ENCODE assay signal across 10 cellular contexts in the genomic region with DNA sequence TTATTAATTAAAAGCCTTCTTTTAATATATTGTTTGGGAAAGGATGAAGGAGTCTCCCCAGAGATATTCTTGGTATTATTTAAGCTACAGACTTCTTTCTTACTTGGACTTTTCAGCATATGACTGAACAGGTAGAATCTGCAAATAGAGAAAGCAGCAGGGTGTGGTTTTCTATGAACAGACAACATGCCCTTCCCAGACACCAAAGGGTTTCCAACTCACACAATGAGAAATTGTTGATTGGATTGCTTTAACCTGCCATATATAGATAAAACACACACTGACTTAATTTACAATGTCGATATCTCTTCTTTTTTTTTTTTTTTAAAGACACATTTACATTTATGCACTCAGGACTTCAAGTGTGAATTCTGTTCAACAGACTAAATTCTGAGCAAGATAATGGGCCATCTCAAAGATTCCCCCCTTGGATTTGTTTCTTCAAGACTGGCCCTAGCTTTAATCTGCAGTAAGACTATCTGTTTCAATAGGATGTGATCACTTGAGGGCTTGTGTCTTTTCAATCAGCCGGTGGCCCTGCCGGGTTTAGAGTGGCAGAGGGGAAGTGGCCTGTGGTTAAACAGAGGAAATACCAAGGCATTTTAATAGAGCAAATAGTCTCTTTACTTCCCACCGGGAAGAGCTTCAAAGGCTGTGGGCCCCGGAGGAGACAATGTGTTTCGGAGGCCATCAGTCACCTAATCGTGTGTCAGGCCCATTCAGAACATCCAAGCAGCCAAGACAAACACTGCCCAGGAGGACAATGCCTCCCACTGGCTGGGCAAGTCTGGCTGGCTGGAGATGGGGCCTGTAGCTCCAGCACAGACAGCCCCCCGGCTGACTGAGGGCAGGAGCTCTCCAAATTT. TPM values are rescaled to one million over a fixed set of nuclear protein-coding genes. Genes with fewer than 3 reads are reported as not detected.
A peak's percentile ranks its signal among the peaks of the same experiment; 100 is the strongest.
DNase-seq lines count a peak whose midpoint lies in the region; ATAC-seq and TF ChIP-seq lines count a peak whose summit lies in the region.
"Had no signal": no experiment of that assay in that cellular context is flagged by ENCODE, and none has a peak within 500 bp of the region (broad histone marks: within the 10 kb centered on the region; RNA-seq: fewer than 3 reads in every experiment).

No MANE protein-coding gene starts in this region.

- H3K9ac ChIP-seq in iPS-18a (ENCODE audit: low read length) = no peak overlapping the region

- no peak overlapping the region for H3K4me3 ChIP-seq in heart right ventricle
- no peak overlapping the region for H3K4me3 ChIP-seq in SJCRH30
- peak overlapping the region; percentile 28 for H3K4me3 ChIP-seq in iPS-18a (ENCODE audit: low read length)
- H3K4me3 ChIP-seq in vagina = no peak overlapping the region

- H3K36me3 ChIP-seq in heart right ventricle = no peaks in the 10 kb centered on the region
- no peaks in the 10 kb centered on the region for H3K36me3 ChIP-seq in SJCRH30
- H3K36me3 ChIP-seq in iPS-18a (ENCODE audit: control insufficient read depth, low read depth, low read length) = no peaks in the 10 kb centered on the region
- no peaks in the 10 kb centered on the region for H3K36me3 ChIP-seq in vagina

- TF ChIP-seq CTCF in heart right ventricle (IDR thresholded peaks at IDR 0.05) (no peak), vagina (IDR thresholded peaks at IDR 0.05) (no peak)

- WGBS in heart right ventricle, 2 donors = 40 to 45% methylated on average over 8 of the region's 8 CpGs

- DNase-seq in heart right ventricle (no peak), Right ventricle myocardium superior (no peak), SJCRH30 (peak; percentile 48 to 62), vagina (ENCODE audit: extremely low spot score in 2 of 2) (no peak), left lobe of liver (ENCODE audit: low spot score) (no peak), medulla oblongata (ENCODE audit: extremely low spot score) (no peak)
- DNase-seq: activated gamma-delta T cell treated with Interleukin-2 at 50 U/mL for 16 hours, C1 segment of cervical spinal cord had no signal

- H3K27me3 ChIP-seq in heart right ventricle = peaks cover 0 to 63% (median 0%) of the 10 kb centered on the region in 7 donors
- no peaks in the 10 kb centered on the region for H3K27me3 ChIP-seq in SJCRH30
- peaks cover 52% of the 10 kb centered on the region for H3K27me3 ChIP-seq in iPS-18a (ENCODE audit: control insufficient read depth, insufficient read depth, low read length)
- H3K27me3 ChIP-seq in vagina = no peaks in the 10 kb centered on the region

- no peak for TF ChIP-seq POLR2A in vagina (IDR thresholded peaks at IDR 0.05)

- H3K9me3 ChIP-seq in heart right ventricle (no peaks in the 10 kb centered on the region), SJCRH30 (replicated peaks) (no peaks in the 10 kb centered on the region), iPS-18a (ENCODE audit: control insufficient read depth, low read depth, low read length) (no peaks in the 10 kb centered on the region), vagina (no peaks in the 10 kb centered on the region)

- ATAC-seq in heart right ventricle (no peak), Right ventricle myocardium superior (ENCODE audit: poor library complexity) (no peak), left lobe of liver (no peak), HG03045 (IDR thresholded peaks at IDR 0.05; ENCODE audit: unreplicated experiment) (no peak)

- intact Hi-C loops in heart right ventricle (cut with DNase I) = no loop called here
- intact Hi-C loops in Right ventricle myocardium superior (cut with DNase I) = no loop called here
- intact Hi-C loops in vagina (cut with DNase I) = no loop called here

- H3K27ac ChIP-seq in heart right ventricle (peak overlapping the region in 8 of 10 donors; percentile 29 to 83 (median 59)), SJCRH30 (peak overlapping the region; percentile 39), iPS-18a (ENCODE audit: low read length) (no peak overlapping the region), vagina (peak overlapping the region; percentile 70)

- H3K4me1 ChIP-seq in heart right ventricle = peaks cover 4 to 86% (median 43%) of the 10 kb centered on the region in 9 donors
- H3K4me1 ChIP-seq in SJCRH30 = peaks cover 45% of the 10 kb centered on the region
- H3K4me1 ChIP-seq in iPS-18a (ENCODE audit: control insufficient read depth, low read depth, low read length) = peaks cover 89% of the 10 kb centered on the region
- peaks cover 67% of the 10 kb centered on the region for H3K4me1 ChIP-seq in vagina

RNA-seq across cellular contexts. Expression of gene IL17RD, which starts 6.1 kb away (rescaled TPM):
- 10 to 100 TPM in 2 of 10 donors, 1 to 10 TPM in 8; 3.3 to 15.6 (median 6.0) TPM for total RNA-seq in heart right ventricle
- 1 to 10 TPM; 1.3 TPM for polyA plus RNA-seq in heart right ventricle
- total RNA-seq in Right ventricle myocardium superior = 5.0 TPM
- total RNA-seq in SJCRH30 (2014; rRNA removed; shearing (Covaris generic)) = 36.0 and 38.4 TPM in 2 replicates
- total RNA-seq in vagina = 17.2 TPM
- 0.13 TPM for total RNA-seq in left lobe of liver

RNA-seq across cellular contexts. Expression of gene HESX1, which starts 40.7 kb away (rescaled TPM):
- 1 to 10 TPM in 1 of 10 donors, under 1 TPM in 5, not detected in 4; 0.22 to 1.2 (median 0.54) TPM for total RNA-seq in heart right ventricle
- 1 to 10 TPM in 1 of 2 donors, under 1 TPM in 1; 0.28 to 1.5 TPM for polyA plus RNA-seq in heart right ventricle
- not detected for total RNA-seq in Right ventricle myocardium superior
- 1.5 and 1.7 TPM in 2 replicates for total RNA-seq in SJCRH30 (2014; rRNA removed; shearing (Covaris generic))
- total RNA-seq in vagina = not detected
- 0.75 TPM for total RNA-seq in left lobe of liver

Comparison
In these comparisons a context has a peak if more than half of its experiments do, and no peak if none do; other contexts are left out.
1. DNase-seq: peak in SJCRH30 (2 of 2); none in heart right ventricle (0 of 2), Right ventricle myocardium superior (single experiment), vagina (0 of 2), left lobe of liver (single experiment) and medulla oblongata (single experiment).